ENCODE assay signal across 19 cellular contexts in the genomic region with DNA sequence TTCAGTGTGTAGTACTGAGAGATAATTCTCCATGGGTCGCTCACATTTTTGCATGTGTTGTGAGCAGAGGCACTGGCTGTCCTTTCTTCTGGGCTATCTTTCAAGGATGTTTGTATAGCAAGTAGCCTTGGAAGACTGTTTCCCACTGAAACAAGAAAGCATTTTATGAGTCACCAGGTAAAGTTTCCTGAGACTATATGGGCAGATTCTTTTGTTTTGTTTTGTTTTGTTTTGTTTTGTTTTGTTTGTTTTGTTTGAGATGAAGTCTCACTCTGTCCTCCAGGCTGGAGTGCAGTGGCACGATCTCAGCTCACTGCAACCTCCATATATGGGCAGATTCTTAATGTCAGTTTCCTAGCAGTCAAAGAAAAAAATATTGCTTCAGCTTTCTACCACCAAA.
DNase-seq lines count a peak whose midpoint lies in the region; TF ChIP-seq lines count a peak whose summit lies in the region.
"Had no signal": no experiment of that assay in that cellular context is flagged by ENCODE, and none has a peak within 500 bp of the region (broad histone marks: within the 10 kb centered on the region; RNA-seq: fewer than 3 reads in every experiment).

No MANE protein-coding gene starts in this region.

- H3K9ac ChIP-seq in HUES64 (ENCODE audit: low read depth, low read length): no peak overlapping the region

- TF ChIP-seq CTCF in 22Rv1 (IDR thresholded peaks at IDR 0.05) (no peak), brain microvascular endothelial cell (IDR thresholded peaks at IDR 0.05; ENCODE audit: low read depth, low read length, missing control alignments) (no peak)

- in situ Hi-C loops in brain microvascular endothelial cell (cut with HindIII; ENCODE audit: low pct_ligation_motif_present, low sequenced_read_pairs): no loop called here

- DNase-seq in astrocyte of the hippocampus (ENCODE audit: low read depth, low spot score): peak; percentile 36
- peak; percentile 24 for DNase-seq in kidney glomerular epithelial cell (lab: John Stamatoyannopoulos, UW)
- DNase-seq in NCI-H446 treated with DMSO at 0.1 percent for 48 hours (lab: John Stamatoyannopoulos, UW): no peak
- DNase-seq in brain microvascular endothelial cell: no peak
- no peak for DNase-seq in middle frontal gyrus (ENCODE audit: extremely low spot score, low spot score)
- no peak for DNase-seq in epidermal melanocyte (ENCODE audit: insufficient read length, low spot score)
- DNase-seq: activated CD4-positive, alpha-beta T cell treated with anti-CD3 and anti-CD28 coated beads, Interleukin-2, amount 50 U/mL, for 4 hours; anterior cingulate cortex; DMS79; effector CD4-positive, alpha-beta T cell; lower lobe of right lung; NCI-H1105; NCI-H1930; psoas muscle; T-helper 9 cell; upper lobe of right lung had no signal

- H3K27ac ChIP-seq in 22Rv1 (peak overlapping the region; percentile 50), HUES64 (ENCODE audit: low read depth, low read length) (peak overlapping the region; percentile 21; the same call in 1 of the 2 replicates), brain microvascular endothelial cell (no peak overlapping the region)
- H3K27ac ChIP-seq: gastroesophageal sphincter, lower lobe of right lung, psoas muscle, upper lobe of right lung had no signal

- H3K9me3 ChIP-seq in HUES64 (ENCODE audit: insufficient read depth, low read depth, low read length): no peaks in the 10 kb centered on the region
- H3K9me3 ChIP-seq: gastroesophageal sphincter, lower lobe of right lung, psoas muscle, upper lobe of right lung had no signal

- peaks cover 6% of the 10 kb centered on the region; the same call in 1 of the 2 replicates for H3K4me1 ChIP-seq in HUES64 (ENCODE audit: insufficient read depth, low read length)
- H3K4me1 ChIP-seq: gastroesophageal sphincter, lower lobe of right lung, upper lobe of right lung had no signal

- H3K36me3 ChIP-seq in HUES64 (ENCODE audit: insufficient read depth, low read length): no peaks in the 10 kb centered on the region
- H3K36me3 ChIP-seq in brain microvascular endothelial cell (replicated peaks): no peaks in the 10 kb centered on the region
- H3K36me3 ChIP-seq: gastroesophageal sphincter, lower lobe of right lung, upper lobe of right lung had no signal

- H3K4me3 ChIP-seq in HUES64 (ENCODE audit: low read length): no peak overlapping the region
- H3K4me3 ChIP-seq in brain microvascular endothelial cell (ENCODE audit: low read depth, low read length): no peak overlapping the region
- H3K4me3 ChIP-seq: gastroesophageal sphincter, lower lobe of right lung, psoas muscle, upper lobe of right lung had no signal

- H3K27me3 ChIP-seq in HUES64 (ENCODE audit: insufficient read depth, low read length): no peaks in the 10 kb centered on the region
- no peaks in the 10 kb centered on the region for H3K27me3 ChIP-seq in brain microvascular endothelial cell (replicated peaks)
- H3K27me3 ChIP-seq: gastroesophageal sphincter, upper lobe of right lung had no signal

- WGBS in HUES64: 82% methylated on average over 2 of the region's 2 CpGs

Comparison
In these comparisons a context has a peak if more than half of its experiments do, and no peak if none do; other contexts are left out.
1. DNase-seq: peak in astrocyte of the hippocampus (single experiment) and kidney glomerular epithelial cell (single experiment); none in NCI-H446 treated with DMSO at 0.1 percent for 48 hours (single experiment), brain microvascular endothelial cell (single experiment), middle frontal gyrus (single experiment) and epidermal melanocyte (single experiment).